ENCODE assay signal across 24 cellular contexts in genomic region chr7:84757756-84758155, GRCh38.
DNase-seq lines count a peak whose midpoint lies in the region; FAIRE-seq and TF ChIP-seq lines count a peak whose summit lies in the region.
"Had no signal": no experiment of that assay in that cellular context is flagged by ENCODE, and none has a peak within 500 bp of the region (broad histone marks: within the 10 kb centered on the region; RNA-seq: fewer than 3 reads in every experiment).

No MANE protein-coding gene starts in this region.

- peak overlapping the region; percentile 93 for H3K27ac Mint-ChIP-seq in glutamatergic neuron (ENCODE audit: unreplicated experiment)
- H3K27ac Mint-ChIP-seq: CD14-positive monocyte; CD4-positive, alpha-beta memory T cell; CD4-positive, CD25-positive, alpha-beta regulatory T cell; CD8-positive, alpha-beta memory T cell had no signal

- H3K36me3 ChIP-seq in small intestine (ENCODE audit: control insufficient read depth in 2 of 2, insufficient read depth in 2 of 2, low read length in 2 of 2): no peaks in the 10 kb centered on the region
- H3K36me3 ChIP-seq: BE2C, BLaER1 had no signal

- no peak overlapping the region for H3K4me3 ChIP-seq in small intestine (ENCODE audit: low read depth in 1 of 2, low read length in 2 of 2)
- H3K4me3 ChIP-seq: BLaER1 had no signal

- DNase-seq in NCI-H2107 treated with DMSO at 0.1 percent for 48 hours (lab: John Stamatoyannopoulos, UW; ENCODE audit: unreplicated experiment): peak; percentile 12
- DNase-seq in NCI-H2107 (lab: John Stamatoyannopoulos, UW): no peak
- DNase-seq in glutamatergic neuron: no peak
- peak; percentile 83 for DNase-seq in small intestine
- DNase-seq in activated effector memory CD4-positive, alpha-beta T cell treated with anti-CD3 and anti-CD28 coated beads, Interleukin-2, amount 50 U/mL, for 16 hours: no peak
- DNase-seq in activated CD4-positive, alpha-beta T cell treated with anti-CD3 and anti-CD28 coated beads for 1 hour: no peak
- DNase-seq: ACHN; BE2C; C1 segment of cervical spinal cord; CD4-positive, alpha-beta memory T cell; CD4-positive, CD25-positive, alpha-beta regulatory T cell; CD8-positive, alpha-beta memory T cell; COR-L47; DMS 273 treated with DMSO at 0.1 percent for 48 hours; DMS153; DMS79 treated with DMSO at 0.1 percent for 48 hours; GF-D8 had no signal

- peaks cover 16% of the 10 kb centered on the region for H3K4me1 Mint-ChIP-seq in glutamatergic neuron (ENCODE audit: low read depth, unreplicated experiment)
- H3K4me1 Mint-ChIP-seq: CD14-positive monocyte; CD4-positive, alpha-beta memory T cell; CD4-positive, CD25-positive, alpha-beta regulatory T cell; CD8-positive, alpha-beta memory T cell had no signal

- WGBS in small intestine, 3 donors: 18 to 70% (median 40%) methylated on average over 4 of the region's 4 CpGs

- peaks cover 5% of the 10 kb centered on the region for H3K27me3 Mint-ChIP-seq in glutamatergic neuron (ENCODE audit: unreplicated experiment)
- H3K27me3 Mint-ChIP-seq: CD4-positive, alpha-beta memory T cell; CD4-positive, CD25-positive, alpha-beta regulatory T cell; CD8-positive, alpha-beta memory T cell had no signal

- peaks cover 10% of the 10 kb centered on the region for H3K9me3 Mint-ChIP-seq in glutamatergic neuron (ENCODE audit: unreplicated experiment)

- no peak overlapping the region for H3K27ac ChIP-seq in small intestine (ENCODE audit: low read depth in 1 of 2, low read length in 1 of 2)
- H3K27ac ChIP-seq: 22Rv1, BLaER1 had no signal

- H3K4me1 ChIP-seq in small intestine (ENCODE audit: control insufficient read depth in 2 of 2, insufficient read depth in 1 of 2, low read depth in 1 of 2, low read length in 1 of 2): peaks cover 0 to 1% of the 10 kb centered on the region in 2 donors
- H3K4me1 ChIP-seq: BE2C, BLaER1 had no signal

- no peak for TF ChIP-seq CTCF in glutamatergic neuron (IDR thresholded peaks at IDR 0.05; ENCODE audit: partially characterized antibody, unreplicated experiment)

- H3K9me3 ChIP-seq in small intestine (ENCODE audit: control insufficient read depth, low read depth): no peaks in the 10 kb centered on the region
- H3K9me3 ChIP-seq: BE2C, BLaER1 had no signal

- peak overlapping the region; percentile 63 for H3K4me3 Mint-ChIP-seq in glutamatergic neuron (ENCODE audit: unreplicated experiment)
- H3K4me3 Mint-ChIP-seq: CD14-positive monocyte; CD4-positive, CD25-positive, alpha-beta regulatory T cell; CD8-positive, alpha-beta memory T cell had no signal

- no peak for FAIRE-seq in small intestine (lab: Jason Lieb, UNC)
- FAIRE-seq: A204.1, G401.6, GM12891, GM19239 had no signal

- H3K27me3 ChIP-seq in small intestine (ENCODE audit: control insufficient read depth in 2 of 2, insufficient read depth in 2 of 2, low read length in 2 of 2): no peaks in the 10 kb centered on the region
- H3K27me3 ChIP-seq: BE2C, BLaER1 had no signal

- H3K36me3 Mint-ChIP-seq in glutamatergic neuron (ENCODE audit: unreplicated experiment): peaks cover 6% of the 10 kb centered on the region
- H3K36me3 Mint-ChIP-seq: CD14-positive monocyte; CD4-positive, alpha-beta memory T cell; CD4-positive, CD25-positive, alpha-beta regulatory T cell; CD8-positive, alpha-beta memory T cell had no signal

Comparison
In these comparisons a context has a peak if more than half of its experiments do, and no peak if none do; other contexts are left out.
1. DNase-seq: peak in NCI-H2107 treated with DMSO at 0.1 percent for 48 hours (single experiment) and small intestine (single experiment); none in NCI-H2107 (single experiment), glutamatergic neuron (single experiment), activated effector memory CD4-positive, alpha-beta T cell treated with anti-CD3 and anti-CD28 coated beads, Interleukin-2, amount 50 U/mL, for 16 hours (single experiment) and activated CD4-positive, alpha-beta T cell treated with anti-CD3 and anti-CD28 coated beads for 1 hour (single experiment).